ENCODE assay signal across 20 cellular contexts in the genomic region with DNA sequence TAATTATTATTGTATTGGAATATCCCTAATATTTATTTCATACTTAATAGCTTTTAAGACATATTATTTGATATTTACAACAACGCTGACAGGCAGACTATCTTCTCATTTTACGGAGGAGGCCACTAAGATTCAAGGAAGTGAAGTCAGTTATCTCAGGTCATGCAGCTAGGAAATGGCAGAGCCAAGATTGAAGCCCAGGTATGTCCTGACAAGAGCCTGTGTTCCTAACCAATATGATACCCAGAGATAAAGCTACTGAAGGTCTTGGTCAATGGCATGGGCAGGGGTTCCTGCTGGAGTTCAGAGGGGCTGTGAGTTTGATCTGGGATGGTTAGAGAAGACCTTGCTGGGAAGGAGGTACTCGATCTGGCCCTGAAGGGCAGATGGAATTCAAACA.
"Had no signal": no experiment of that assay in that cellular context is flagged by ENCODE, and none has a peak within 500 bp of the region (broad histone marks: within the 10 kb centered on the region; RNA-seq: fewer than 3 reads in every experiment).

No MANE protein-coding gene starts in this region.

- H3K27me3 Mint-ChIP-seq: type B pancreatic cell had no signal

- ATAC-seq: activated CD4-positive, CD25-positive, alpha-beta regulatory T cell treated with anti-CD3 and anti-CD28 coated beads, Interleukin-2, amount 50 U/mL, for 24 hours; body of pancreas; left cardiac atrium; lower lobe of right lung had no signal

- H3K27me3 ChIP-seq: body of pancreas, hepatocyte, suprapubic skin had no signal

- H3K36me3 ChIP-seq: lower lobe of right lung, suprapubic skin had no signal

- H3K4me1 ChIP-seq: body of pancreas, lower lobe of right lung, suprapubic skin had no signal

- DNase-seq: activated CD8-positive, alpha-beta memory T cell treated with anti-CD3 and anti-CD28 coated beads for 24 hours; activated CD8-positive, alpha-beta memory T cell treated with anti-CD3 and anti-CD28 coated beads, Interleukin-2, amount 50 U/mL, for 48 hours; activated effector memory CD4-positive, alpha-beta T cell treated with anti-CD3 and anti-CD28 coated beads, Interleukin-2, amount 50 U/mL, for 16 hours; activated T-cell treated with anti-CD3 and anti-CD28 coated beads, Interleukin-2, amount 50 U/mL, for 48 hours; body of pancreas; caudate nucleus; dorsolateral prefrontal cortex; endodermal cell; foreskin fibroblast; left cardiac atrium; lower lobe of right lung; nucleus accumbens; SK-N-SH; stimulated activated naive CD4-positive, alpha-beta T cell had no signal

- H3K4me1 Mint-ChIP-seq: endodermal cell, nephron had no signal

- H3K27ac Mint-ChIP-seq: endodermal cell, nephron, type B pancreatic cell had no signal

- H3K4me3 ChIP-seq: body of pancreas, dorsolateral prefrontal cortex, hepatocyte, lower lobe of right lung, suprapubic skin had no signal

- H3K9me3 Mint-ChIP-seq: nephron, type B pancreatic cell had no signal

- H3K4me3 Mint-ChIP-seq: endodermal cell, nephron, type B pancreatic cell had no signal

- H3K9me3 ChIP-seq: body of pancreas, lower lobe of right lung, SK-N-SH, suprapubic skin had no signal

- H3K27ac ChIP-seq: body of pancreas, dorsolateral prefrontal cortex, epithelial cell of prostate, hepatocyte, lower lobe of right lung, suprapubic skin had no signal

- H3K36me3 Mint-ChIP-seq: type B pancreatic cell had no signal
